ENCODE assay signal across 8 cellular contexts in genomic region chr16:56632160-56632847, GRCh38. TPM values are rescaled to one million over a fixed set of nuclear protein-coding genes. Genes with fewer than 3 reads are reported as not detected.
DNase-seq lines count a peak whose midpoint lies in the region; ATAC-seq and TF ChIP-seq lines count a peak whose summit lies in the region.

Gene MT1M (plus strand): TSS chr16:56632659. CDS start chr16:56632732, 73 bp downstream.

- peaks cover 0 to 12% of the 10 kb centered on the region in 2 donors for H3K4me1 ChIP-seq in lung (ENCODE audit: control insufficient read depth in 2 of 2, insufficient read depth in 2 of 2, low read length in 2 of 2)

- 0 to 1% methylated on average over 59 to 61 of the region's 61 CpGs for WGBS in lung, 2 donors

- H3K4me1 Mint-ChIP-seq in activated CD4-positive, alpha-beta T cell treated with anti-CD3 and anti-CD28 coated beads, Interleukin-2, amount 10 ng/mL, durations not matched to agents 24 days and 14 days, result peaks cover 33% of the 10 kb centered on the region

- peak within 1 kb of the TSS; percentile 37 for H3K4me3 ChIP-seq in lung

- no peaks in the 10 kb centered on the region for H3K9me3 Mint-ChIP-seq in activated CD4-positive, alpha-beta T cell treated with anti-CD3 and anti-CD28 coated beads, Interleukin-2, amount 10 ng/mL, durations not matched to agents 24 days and 14 days

- ATAC-seq in lung (ENCODE audit: insufficient read depth, low FRiP score), result peak; percentile 74
- ATAC-seq in GM21515 (IDR thresholded peaks at IDR 0.05; ENCODE audit: unreplicated experiment), result no peak

- no peaks in the 10 kb centered on the region for H3K36me3 ChIP-seq in lung (ENCODE audit: control insufficient read depth in 2 of 2, insufficient read depth in 2 of 2, low read length in 2 of 2)

- peak within 1 kb of the TSS; percentile 74 for H3K4me3 Mint-ChIP-seq in activated CD4-positive, alpha-beta T cell treated with anti-CD3 and anti-CD28 coated beads, Interleukin-2, amount 10 ng/mL, durations not matched to agents 24 days and 14 days

- peaks cover 3% of the 10 kb centered on the region for H3K36me3 Mint-ChIP-seq in activated CD4-positive, alpha-beta T cell treated with anti-CD3 and anti-CD28 coated beads, Interleukin-2, amount 10 ng/mL, durations not matched to agents 24 days and 14 days (ENCODE audit: low read depth)

- intact Hi-C loops in activated CD4-positive, alpha-beta T cell treated with anti-CD3 and anti-CD28 coated beads, Interleukin-2, amount 10 ng/mL, durations not matched to agents 24 days and 14 days (cut with micrococcal nuclease), result no loop called here

- H3K27ac Mint-ChIP-seq in activated CD4-positive, alpha-beta T cell treated with anti-CD3 and anti-CD28 coated beads, Interleukin-2, amount 10 ng/mL, durations not matched to agents 24 days and 14 days, result no peak within 1 kb of the TSS

- no peak for DNase-seq in activated CD4-positive, alpha-beta T cell treated with anti-CD3 and anti-CD28 coated beads, Interleukin-2, amount 10 ng/mL, durations not matched to agents 24 days and 14 days
- DNase-seq in activated CD4-positive, alpha-beta T cell treated with anti-CD3 and anti-CD28 coated beads, Interleukin-2, amount 50 U/mL, for 4 hours, result no peak
- DNase-seq in dermis blood vessel endothelial cell, result peak; percentile 46
- no peak for DNase-seq in lung (ENCODE audit: low spot score)
- DNase-seq in superior temporal gyrus (ENCODE audit: extremely low spot score), result peak; percentile 21
- DNase-seq in stimulated activated CD4-positive, alpha-beta T cell treated with anti-CD3 and anti-CD28 coated beads, Interleukin-15, amount 100 ng/mL, for 24 hours, result no peak
- no peak for DNase-seq in HCEC 1CT

- H3K27me3 ChIP-seq in lung (ENCODE audit: control insufficient read depth, insufficient read depth), result no peaks in the 10 kb centered on the region

- peaks cover 70% of the 10 kb centered on the region for H3K27me3 Mint-ChIP-seq in activated CD4-positive, alpha-beta T cell treated with anti-CD3 and anti-CD28 coated beads, Interleukin-2, amount 10 ng/mL, durations not matched to agents 24 days and 14 days

- peaks cover 0 to 10% of the 10 kb centered on the region in 2 donors for H3K9me3 ChIP-seq in lung (ENCODE audit: control insufficient read depth in 2 of 2, insufficient read depth in 1 of 2, low read length in 1 of 2)

- TF ChIP-seq CTCF in lung (IDR thresholded peaks at IDR 0.05; ENCODE audit: control extremely low read depth, extremely low read depth), result no peak

- H3K27ac ChIP-seq in lung (ENCODE audit: low read depth in 1 of 2, low read length in 1 of 2), result peak within 1 kb of the TSS; percentile 17 to 87

RNA-seq across cellular contexts. Expression of gene MT1M, which starts in this region (rescaled TPM):
- not detected in 2 replicates for total RNA-seq in activated CD4-positive, alpha-beta T cell treated with anti-CD3 and anti-CD28 coated beads, Interleukin-2, amount 10 ng/mL, durations not matched to agents 24 days and 14 days
- total RNA-seq in dermis blood vessel endothelial cell (0.34 and 0.98 TPM in 2 replicates), lung (10 to 100 TPM in 1 of 2 donors, under 1 TPM in 1; 0.88 to 51.9 TPM)
- polyA plus RNA-seq in lung, result 100 to 1,000 TPM in 1 of 2 donors, 10 to 100 TPM in 1; 35.2 to 251 TPM

Comparison
In these comparisons a context has a peak if more than half of its experiments do, and no peak if none do; other contexts are left out.
1. Peak in DNase-seq in dermis blood vessel endothelial cell; RNA of the gene not detected or under 1 TPM.